In genomic region chr1:71157151-71157550, GRCh38 we compare ENCODE assay signal across 26 cellular contexts.
"Had no signal": no experiment of that assay in that cellular context is flagged by ENCODE, and none has a peak within 500 bp of the region (broad histone marks: within the 10 kb centered on the region; RNA-seq: fewer than 3 reads in every experiment).

No MANE protein-coding gene starts in this region.

- H3K27ac ChIP-seq: gastrocnemius medialis, parathyroid adenoma, right lobe of liver, skin epidermis, thyroid gland, uterus had no signal

- H3K36me3 Mint-ChIP-seq: brain had no signal

- H3K4me1 Mint-ChIP-seq: activated B cell treated with CpG ODN at 0.5 μM for 24 hours; activated CD4-positive, alpha-beta T cell treated with anti-CD3 and anti-CD28 coated beads for 36 hours; activated T-helper 17 cell treated with anti-CD3 and anti-CD28 coated beads, Interleukin-2, amount 50 U/mL, for 72 hours; brain had no signal

- H3K9me3 Mint-ChIP-seq: T-helper 1 cell treated with Interleukin-12 subunit alpha and Interleukin-12 subunit beta and Interleukin-4 antibody, amounts not matched to agents 30 μg/mL and 1 μg/mL, for 36 hours had no signal

- DNase-seq: activated B cell treated with CpG ODN at 0.5 μM for 24 hours; activated CD4-positive, alpha-beta T cell treated with anti-CD3 and anti-CD28 coated beads for 36 hours; activated CD4-positive, alpha-beta T cell treated with anti-CD3 and anti-CD28 coated beads, Interleukin-2, amount 50 U/mL, for 4 hours; activated CD8-positive, alpha-beta memory T cell treated with anti-CD3 and anti-CD28 coated beads for 24 hours; activated CD8-positive, alpha-beta memory T cell treated with anti-CD3 and anti-CD28 coated beads, Interleukin-2, amount 50 U/mL, for 4 hours; activated T-cell treated with anti-CD3 and anti-CD28 coated beads, Interleukin-2, amount 50 U/mL, for 24 hours; aorta; caudate nucleus; dermis blood vessel endothelial cell; effector CD8-positive, alpha-beta T cell; gastrocnemius medialis; hypothalamus; nucleus accumbens; right lobe of liver; stimulated activated CD4-positive, alpha-beta T cell treated with anti-CD3 and anti-CD28 coated beads, Interleukin-1b, Interleukin-23, amount 100 ng/mL, for 48 hours; substantia nigra; T1000; thyroid gland; uterus had no signal

- H3K27me3 ChIP-seq: gastrocnemius medialis, right lobe of liver, thyroid gland, uterus had no signal

- H3K4me3 ChIP-seq: gastrocnemius medialis, right lobe of liver, skin epidermis, thyroid gland, uterus had no signal

- H3K36me3 ChIP-seq: gastrocnemius medialis, right lobe of liver, thyroid gland, uterus had no signal

- H3K27me3 Mint-ChIP-seq: activated CD4-positive, alpha-beta T cell treated with anti-CD3 and anti-CD28 coated beads for 36 hours; activated T-cell treated with anti-CD3 and anti-CD28 coated beads, Interleukin-2, amount 50 U/mL, for 24 hours; activated T-helper 17 cell treated with anti-CD3 and anti-CD28 coated beads, Interleukin-2, amount 50 U/mL, for 72 hours; brain; stimulated activated naive CD8-positive, alpha-beta T cell treated with anti-CD3 and anti-CD28 coated beads, Interleukin-15, Interleukin-2, amounts not matched to agents 100 ng/mL and 50 ng/mL, for 24 hours had no signal

- H3K4me3 Mint-ChIP-seq: activated B cell treated with CpG ODN at 0.5 μM for 24 hours; activated CD4-positive, alpha-beta T cell treated with anti-CD3 and anti-CD28 coated beads for 36 hours; activated T-cell treated with anti-CD3 and anti-CD28 coated beads, Interleukin-2, amount 50 U/mL, for 24 hours; activated T-helper 17 cell treated with anti-CD3 and anti-CD28 coated beads, Interleukin-2, amount 50 U/mL, for 72 hours; brain; stimulated activated naive CD8-positive, alpha-beta T cell treated with anti-CD3 and anti-CD28 coated beads, Interleukin-15, Interleukin-2, amounts not matched to agents 100 ng/mL and 50 ng/mL, for 24 hours; T-helper 1 cell treated with Interleukin-12 subunit alpha and Interleukin-12 subunit beta and Interleukin-4 antibody, amounts not matched to agents 30 μg/mL and 1 μg/mL, for 36 hours had no signal

- H3K27ac Mint-ChIP-seq: activated B cell treated with CpG ODN at 0.5 μM for 24 hours; activated CD4-positive, alpha-beta T cell treated with anti-CD3 and anti-CD28 coated beads for 36 hours; activated naive CD4-positive, alpha-beta T cell treated with anti-CD3 and anti-CD28 coated beads, Interleukin-2, amount 50 U/mL, for 72 hours; activated T-cell treated with anti-CD3 and anti-CD28 coated beads, Interleukin-2, amount 50 U/mL, for 24 hours; activated T-helper 17 cell treated with anti-CD3 and anti-CD28 coated beads, Interleukin-2, amount 50 U/mL, for 72 hours; brain; stimulated activated naive CD8-positive, alpha-beta T cell treated with anti-CD3 and anti-CD28 coated beads, Interleukin-15, Interleukin-2, amounts not matched to agents 100 ng/mL and 50 ng/mL, for 24 hours; T-helper 1 cell treated with Interleukin-12 subunit alpha and Interleukin-12 subunit beta and Interleukin-4 antibody, amounts not matched to agents 30 μg/mL and 1 μg/mL, for 36 hours had no signal

- H3K4me1 ChIP-seq: gastrocnemius medialis, parathyroid adenoma, right lobe of liver, thyroid gland, uterus had no signal

- H3K9me3 ChIP-seq: gastrocnemius medialis, right lobe of liver, thyroid gland, uterus had no signal

- H3K9ac ChIP-seq: parathyroid adenoma had no signal
